Comparison of ENCODE assay signal across 8 cellular contexts in the genomic region with DNA sequence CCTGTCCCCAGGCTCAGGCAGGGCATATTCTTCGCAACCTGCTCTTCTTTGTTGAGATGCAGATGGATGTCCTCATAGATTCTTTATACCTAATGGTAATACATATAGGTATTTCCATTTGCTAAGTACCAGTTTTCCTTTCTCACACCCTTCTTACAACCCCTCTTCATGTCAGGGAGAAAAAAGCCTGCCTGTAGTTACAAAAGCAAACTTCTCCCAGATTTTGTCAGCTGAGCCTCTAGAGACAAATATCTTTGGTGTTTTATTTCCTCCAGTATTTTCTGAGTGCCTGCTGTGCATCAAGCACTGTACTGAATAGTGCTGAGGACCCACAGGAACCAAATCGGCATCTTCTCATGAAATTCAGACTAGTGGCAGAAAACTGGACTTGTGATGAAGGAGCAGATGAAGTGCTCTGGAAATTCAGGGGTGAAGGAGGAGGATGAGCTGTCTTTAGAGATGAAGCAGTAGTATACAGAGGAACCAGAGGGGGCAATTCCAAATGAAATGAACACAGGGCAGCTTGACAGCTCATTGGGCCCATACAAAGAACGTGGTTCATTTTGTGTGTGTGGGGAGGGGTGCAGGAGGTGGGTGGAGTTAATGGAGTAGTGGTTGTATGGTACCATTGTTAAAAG. TPM values are rescaled to one million over a fixed set of nuclear protein-coding genes. Genes with fewer than 3 reads are reported as not detected.
DNase-seq lines count a peak whose midpoint lies in the region; ATAC-seq and TF ChIP-seq lines count a peak whose summit lies in the region.

No MANE protein-coding gene starts in this region.

- no peaks in the 10 kb centered on the region for H3K27me3 ChIP-seq in Peyer's patch
- peaks cover 4 to 17% (median 10%) of the 10 kb centered on the region in 3 donors for H3K27me3 ChIP-seq in gastrocnemius medialis

- H3K4me1 ChIP-seq in Peyer's patch (peaks cover 0 to 3% (median 0%) of the 10 kb centered on the region in 4 donors), gastrocnemius medialis (peaks cover 3 to 10% of the 10 kb centered on the region in 2 donors)

- in situ Hi-C loops in gastrocnemius medialis (cut with MboI; ENCODE audit: low sequenced_read_pairs in 4 of 4): no loop called here

- H3K4me3 ChIP-seq in Peyer's patch (peak overlapping the region; percentile 64 to 85 (median 81)), epithelial cell of proximal tubule (ENCODE audit: low read depth, low read length) (peak overlapping the region; percentile 72), gastrocnemius medialis (peak overlapping the region; percentile 67 to 83 (median 76))

- H3K9me3 ChIP-seq in Peyer's patch (no peaks in the 10 kb centered on the region), gastrocnemius medialis (no peaks in the 10 kb centered on the region)

- DNase-seq in NCI-H2081 (lab: John Stamatoyannopoulos, UW): peak; percentile 10 to 47
- no peak for DNase-seq in NCI-H2081 treated with DMSO at 0.1 percent for 48 hours (lab: John Stamatoyannopoulos, UW)
- no peak for DNase-seq in Peyer's patch
- no peak for DNase-seq in epithelial cell of proximal tubule (ENCODE audit: low read depth)
- no peak for DNase-seq in gastrocnemius medialis
- no peak for DNase-seq in NK-92 treated with Interleukin-12 subunit alpha and Interleukin-12 subunit beta, amount 100 ng/mL, for 24 hours (lab: John Stamatoyannopoulos, UW)
- no peak for DNase-seq in activated CD8-positive, alpha-beta memory T cell treated with anti-CD3 and anti-CD28 coated beads, Interleukin-2, amount 50 U/mL, for 48 hours

- TF ChIP-seq CTCF in Peyer's patch (IDR thresholded peaks at IDR 0.05): no peak
- TF ChIP-seq CTCF in epithelial cell of proximal tubule (conservative IDR thresholded peaks at IDR 0.05; ENCODE audit: low read depth, low read length): no peak
- TF ChIP-seq CTCF in gastrocnemius medialis (IDR thresholded peaks at IDR 0.05 in 4 of 5, conservative IDR thresholded peaks at IDR 0.05 in 1 of 5): no peak

- no peak for ATAC-seq in gastrocnemius medialis
- ATAC-seq in GM19452 (IDR thresholded peaks at IDR 0.05; ENCODE audit: unreplicated experiment): no peak

- no peak for TF ChIP-seq POLR2A in Peyer's patch (IDR thresholded peaks at IDR 0.05)
- no peak for TF ChIP-seq POLR2A in gastrocnemius medialis (IDR thresholded peaks at IDR 0.05)

- intact Hi-C loops in gastrocnemius medialis (cut with DNase I; ENCODE audit: low total_unique reads): loop anchor here (2.0 to 10.0 kb wide), 3 partner anchors 34 to 250 kb away; a partner anchor contains a TSS

- H3K36me3 ChIP-seq in Peyer's patch: peaks cover 0 to 36% (median 0%) of the 10 kb centered on the region in 3 donors
- no peaks in the 10 kb centered on the region for H3K36me3 ChIP-seq in gastrocnemius medialis

- peak overlapping the region; percentile 90 to 98 (median 94) for H3K27ac ChIP-seq in Peyer's patch
- H3K27ac ChIP-seq in gastrocnemius medialis: peak overlapping the region; percentile 75 to 85 (median 77)

RNA-seq across cellular contexts. Expression of a gene that starts 33.4 kb away (rescaled TPM):
- total RNA-seq in Peyer's patch (10 to 100 TPM; 15.7 to 35.7 (median 32.3) TPM), epithelial cell of proximal tubule (374 and 598 TPM in 2 replicates), gastrocnemius medialis (10 to 100 TPM in 2 of 4 donors, 1 to 10 TPM in 2; 6.3 to 16.1 (median 9.4) TPM)

Comparison
In these comparisons a context has a peak if more than half of its experiments do, and no peak if none do; other contexts are left out.
1. DNase-seq: peak in NCI-H2081 (2 of 2); none in NCI-H2081 treated with DMSO at 0.1 percent for 48 hours (single experiment), Peyer's patch (0 of 3), epithelial cell of proximal tubule (single experiment), gastrocnemius medialis (0 of 2), NK-92 treated with Interleukin-12 subunit alpha and Interleukin-12 subunit beta, amount 100 ng/mL, for 24 hours (single experiment) and activated CD8-positive, alpha-beta memory T cell treated with anti-CD3 and anti-CD28 coated beads, Interleukin-2, amount 50 U/mL, for 48 hours (single experiment).
2. RNA of a gene that starts 33.4 kb away (total RNA-seq): 374 to 598 TPM in epithelial cell of proximal tubule; 15.7 to 35.7 TPM in Peyer's patch and 6.3 to 16.1 TPM in gastrocnemius medialis; every median in the first group is over 10 times any median in the second.
3. Peak in every context shown above with its lines, with median percentiles within 50 percentile points of each other: H3K4me3 ChIP-seq.